In the genomic region with DNA sequence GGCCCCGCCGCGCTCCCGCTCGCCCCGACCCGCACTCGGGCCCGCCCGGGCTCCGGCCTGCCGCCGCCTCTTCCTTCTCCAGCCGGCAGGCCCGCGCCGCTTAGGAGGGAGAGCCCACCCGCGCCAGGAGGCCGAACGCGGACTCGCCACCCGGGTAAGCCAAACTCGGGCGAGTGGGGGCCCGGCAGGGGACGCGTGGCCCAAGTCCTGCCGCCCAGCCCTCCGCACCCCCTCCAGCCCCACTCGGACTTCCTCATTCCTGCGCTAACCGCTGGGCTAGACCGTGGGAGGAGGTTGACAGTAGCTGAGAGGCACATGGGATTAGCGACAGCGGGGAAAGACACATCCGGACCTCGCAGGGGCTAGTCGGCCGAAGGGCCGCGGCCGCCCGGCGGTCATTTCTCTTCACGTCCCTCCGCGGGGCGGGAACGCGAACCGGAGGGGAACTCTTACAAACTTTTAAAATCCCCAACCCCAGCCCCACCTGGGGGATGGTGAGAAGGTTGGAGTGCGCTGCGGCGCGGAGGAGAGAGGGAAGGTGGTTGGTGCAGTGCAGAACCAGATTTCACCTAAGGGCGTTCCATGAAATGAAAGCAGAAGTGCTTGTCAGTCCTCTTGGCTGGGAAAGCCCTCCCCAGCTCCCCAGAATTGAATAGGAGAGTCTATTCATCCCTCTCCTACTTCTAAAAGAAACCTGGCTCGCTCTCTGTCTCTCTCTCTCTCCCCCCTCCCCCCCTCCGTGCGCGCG, we compare ENCODE assay signal across 8 cellular contexts. TPM values are rescaled to one million over a fixed set of nuclear protein-coding genes. Genes with fewer than 3 reads are reported as not detected.
DNase-seq lines count a peak whose midpoint lies in the region; ATAC-seq, FAIRE-seq and TF ChIP-seq lines count a peak whose summit lies in the region.

No MANE protein-coding gene starts in this region.

- H2AFZ ChIP-seq in KMS-11 (ENCODE audit: low read depth): peak overlapping the region; percentile 65

- H3K9ac ChIP-seq in ES-I3 (ENCODE audit: low read depth, low read length) (peak overlapping the region; percentile 98), KMS-11 (peak overlapping the region; percentile 97)

- peak overlapping the region; percentile 88 for H3K27ac Mint-ChIP-seq in activated naive CD8-positive, alpha-beta T cell treated with anti-CD3 and anti-CD28 coated beads, Interleukin-2, amount 10 ng/mL, durations not matched to agents 7 days and 5 days

- H3K27ac ChIP-seq in KMS-11: peak overlapping the region; percentile 94
- peak overlapping the region; percentile 96 to 99 (median 98) for H3K27ac ChIP-seq in pancreas
- peak overlapping the region; percentile 98 for H3K27ac ChIP-seq in upper lobe of right lung

- H3K27me3 Mint-ChIP-seq in activated naive CD8-positive, alpha-beta T cell treated with anti-CD3 and anti-CD28 coated beads, Interleukin-2, amount 10 ng/mL, durations not matched to agents 7 days and 5 days: no peaks in the 10 kb centered on the region

- TF ChIP-seq CTCF in KMS-11 (conservative IDR thresholded peaks at IDR 0.05; ENCODE audit: low read depth, low read length): no peak
- TF ChIP-seq CTCF in pancreas (IDR thresholded peaks at IDR 0.05): no peak
- no peak for TF ChIP-seq CTCF in upper lobe of right lung (IDR thresholded peaks at IDR 0.05)

- intact Hi-C loops in Right ventricle myocardium inferior (cut with DNase I): loop anchor here (1.0 to 5.0 kb wide), 4 partner anchors 53 to 325 kb away; partner anchors contain the start of gene UBE2D3
- intact Hi-C loops in pancreas (cut with DNase I): no loop called here
- intact Hi-C loops in upper lobe of right lung (cut with DNase I): no loop called here

- peak; percentile 75 for DNase-seq in activated naive CD8-positive, alpha-beta T cell treated with anti-CD3 and anti-CD28 coated beads, Interleukin-2, amount 10 ng/mL, durations not matched to agents 7 days and 5 days
- peak; percentile 91 for DNase-seq in Right ventricle myocardium inferior (ENCODE audit: missing footprints)
- DNase-seq in pancreas: peak; percentile 73 to 89 (median 80)
- peak; percentile 94 for DNase-seq in upper lobe of right lung

- H3K36me3 ChIP-seq in ES-I3 (ENCODE audit: insufficient read depth, low read length) (no peaks in the 10 kb centered on the region), KMS-11 (ENCODE audit: insufficient read depth) (no peaks in the 10 kb centered on the region), pancreas (no peaks in the 10 kb centered on the region), upper lobe of right lung (no peaks in the 10 kb centered on the region)

- H3K79me2 ChIP-seq in KMS-11 (ENCODE audit: insufficient read depth, low read depth): peaks cover 44% of the 10 kb centered on the region

- no peaks in the 10 kb centered on the region for H3K4me1 ChIP-seq in ES-I3 (ENCODE audit: insufficient read depth, low read length)
- peaks cover 42% of the 10 kb centered on the region for H3K4me1 ChIP-seq in KMS-11 (ENCODE audit: low read depth, poor library complexity, severe bottlenecking)
- peaks cover 10 to 30% (median 29%) of the 10 kb centered on the region in 3 donors for H3K4me1 ChIP-seq in pancreas
- peaks cover 48% of the 10 kb centered on the region for H3K4me1 ChIP-seq in upper lobe of right lung

- WGBS in pancreas, 2 donors: 0 to 1% methylated on average over 57 to 63 of the region's 63 CpGs

- peaks cover 23% of the 10 kb centered on the region for H3K4me1 Mint-ChIP-seq in activated naive CD8-positive, alpha-beta T cell treated with anti-CD3 and anti-CD28 coated beads, Interleukin-2, amount 10 ng/mL, durations not matched to agents 7 days and 5 days

- H3K4me3 Mint-ChIP-seq in activated naive CD8-positive, alpha-beta T cell treated with anti-CD3 and anti-CD28 coated beads, Interleukin-2, amount 10 ng/mL, durations not matched to agents 7 days and 5 days: peak overlapping the region; percentile 90

- H3K4me2 ChIP-seq in KMS-11: peak overlapping the region; percentile 26

- peak; percentile 38 for ATAC-seq in GM21825 (IDR thresholded peaks at IDR 0.05; ENCODE audit: unreplicated experiment)
- ATAC-seq in SK-N-SH treated with all-trans-retinoic acid at 6 μM for 48 hours: peak; percentile 80
- peak; percentile 28 for ATAC-seq in activated naive CD8-positive, alpha-beta T cell treated with anti-CD3 and anti-CD28 coated beads, Interleukin-2, amount 10 ng/mL, durations not matched to agents 7 days and 5 days (ENCODE audit: low read depth)
- ATAC-seq in Right ventricle myocardium inferior: peak; percentile 81
- peak; percentile 78 to 86 (median 78) for ATAC-seq in pancreas
- peak; percentile 94 for ATAC-seq in upper lobe of right lung

- H3K36me3 Mint-ChIP-seq in activated naive CD8-positive, alpha-beta T cell treated with anti-CD3 and anti-CD28 coated beads, Interleukin-2, amount 10 ng/mL, durations not matched to agents 7 days and 5 days: peaks cover 26% of the 10 kb centered on the region

- no peak for FAIRE-seq in pancreas (lab: Jason Lieb, UNC)

- H3K4me3 ChIP-seq in KMS-11 (IDR thresholded peaks at IDR 0.05; ENCODE audit: insufficient read depth, low read depth, low read length): no peak overlapping the region
- peak overlapping the region; percentile 77 to 84 (median 80) for H3K4me3 ChIP-seq in pancreas
- H3K4me3 ChIP-seq in upper lobe of right lung: peak overlapping the region; percentile 92

- H4K20me1 ChIP-seq in KMS-11 (ENCODE audit: insufficient read depth): no peaks in the 10 kb centered on the region

- no peaks in the 10 kb centered on the region for H3K9me3 ChIP-seq in ES-I3 (ENCODE audit: control insufficient read depth, insufficient read depth, low read length)
- H3K9me3 ChIP-seq in pancreas: no peaks in the 10 kb centered on the region
- no peaks in the 10 kb centered on the region for H3K9me3 ChIP-seq in upper lobe of right lung

- peaks cover 4% of the 10 kb centered on the region for H3K9me3 Mint-ChIP-seq in activated naive CD8-positive, alpha-beta T cell treated with anti-CD3 and anti-CD28 coated beads, Interleukin-2, amount 10 ng/mL, durations not matched to agents 7 days and 5 days

- H3K27me3 ChIP-seq in KMS-11 (ENCODE audit: insufficient read depth, low read depth): no peaks in the 10 kb centered on the region
- no peaks in the 10 kb centered on the region for H3K27me3 ChIP-seq in pancreas
- no peaks in the 10 kb centered on the region for H3K27me3 ChIP-seq in upper lobe of right lung

- POLR2A ChIA-PET in activated naive CD8-positive, alpha-beta T cell treated with anti-CD3 and anti-CD28 coated beads, Interleukin-2, amount 10 ng/mL, durations not matched to agents 7 days and 5 days (lab: Charles Lee): interaction anchor here (0.7 to 3.9 kb wide), 19 partner anchors 9 to 326 kb away, joined by 3 to 20 read pairs (median 4); partner anchors contain the start of genes MANBA and UBE2D3

TF ChIP-seq in SK-N-SH treated with all-trans-retinoic acid at 6 μM for 48 hours, 23 proteins besides CTCF, POLR2A, EP300 and RAD21 (continues in another document):
- TF ChIP-seq OSR1 (CRISPR knock-in tag; IDR thresholded peaks at IDR 0.05) (no peak), ZFP30 (CRISPR knock-in tag; IDR thresholded peaks at IDR 0.05) (no peak), SNAI2 (CRISPR knock-in tag; IDR thresholded peaks at IDR 0.05) (no peak), ZFP3 (CRISPR knock-in tag; IDR thresholded peaks at IDR 0.05) (no peak), GLIS3 (CRISPR knock-in tag; IDR thresholded peaks at IDR 0.05) (no peak), ISL1 (CRISPR knock-in tag; IDR thresholded peaks at IDR 0.05) (no peak), CREB5 (CRISPR knock-in tag; IDR thresholded peaks at IDR 0.05; ENCODE audit: low read depth) (no peak), ARNTL (CRISPR knock-in tag; IDR thresholded peaks at IDR 0.05; ENCODE audit: borderline replicate concordance, low read depth) (no peak), ZNF70 (CRISPR knock-in tag; IDR thresholded peaks at IDR 0.05) (no peak)
- TF ChIP-seq, protein P1, sequence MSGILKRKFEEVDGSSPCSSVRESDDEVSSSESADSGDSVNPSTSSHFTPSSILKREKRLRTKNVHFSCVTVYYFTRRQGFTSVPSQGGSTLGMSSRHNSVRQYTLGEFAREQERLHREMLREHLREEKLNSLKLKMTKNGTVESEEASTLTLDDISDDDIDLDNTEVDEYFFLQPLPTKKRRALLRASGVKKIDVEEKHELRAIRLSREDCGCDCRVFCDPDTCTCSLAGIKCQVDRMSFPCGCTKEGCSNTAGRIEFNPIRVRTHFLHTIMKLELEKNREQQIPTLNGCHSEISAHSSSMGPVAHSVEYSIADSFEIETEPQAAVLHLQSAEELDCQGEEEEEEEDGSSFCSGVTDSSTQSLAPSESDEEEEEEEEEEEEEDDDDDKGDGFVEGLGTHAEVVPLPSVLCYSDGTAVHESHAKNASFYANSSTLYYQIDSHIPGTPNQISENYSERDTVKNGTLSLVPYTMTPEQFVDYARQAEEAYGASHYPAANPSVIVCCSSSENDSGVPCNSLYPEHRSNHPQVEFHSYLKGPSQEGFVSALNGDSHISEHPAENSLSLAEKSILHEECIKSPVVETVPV (CRISPR knock-in tag; IDR thresholded peaks at IDR 0.05): no peak

RNA-seq across cellular contexts. Expression of gene NFKB1, which starts 0.7 kb away (rescaled TPM):
- 100 to 1,000 TPM; 129 to 130 TPM for total RNA-seq in activated naive CD8-positive, alpha-beta T cell treated with anti-CD3 and anti-CD28 coated beads, Interleukin-2, amount 10 ng/mL, durations not matched to agents 7 days and 5 days
- total RNA-seq in Right ventricle myocardium inferior (20.6 TPM), pancreas (10 to 100 TPM; 11.5 to 33.5 (median 16.3) TPM), upper lobe of right lung (48.8 TPM)
- polyA plus RNA-seq in pancreas: 10 to 100 TPM in 1 of 2 donors, 1 to 10 TPM in 1; 7.0 to 10.8 TPM

Comparison
In these comparisons a context has a peak if more than half of its experiments do, and no peak if none do; other contexts are left out.
1. ATAC-seq: peak in every context shown above with its lines; median percentile 94 in upper lobe of right lung; 81 in Right ventricle myocardium inferior; 80 in SK-N-SH treated with all-trans-retinoic acid at 6 μM for 48 hours; 78 in pancreas; 38 in GM21825; 28 in activated naive CD8-positive, alpha-beta T cell treated with anti-CD3 and anti-CD28 coated beads, Interleukin-2, amount 10 ng/mL, durations not matched to agents 7 days and 5 days.